Comparison of ENCODE assay signal across 8 cellular contexts in the genomic region with DNA sequence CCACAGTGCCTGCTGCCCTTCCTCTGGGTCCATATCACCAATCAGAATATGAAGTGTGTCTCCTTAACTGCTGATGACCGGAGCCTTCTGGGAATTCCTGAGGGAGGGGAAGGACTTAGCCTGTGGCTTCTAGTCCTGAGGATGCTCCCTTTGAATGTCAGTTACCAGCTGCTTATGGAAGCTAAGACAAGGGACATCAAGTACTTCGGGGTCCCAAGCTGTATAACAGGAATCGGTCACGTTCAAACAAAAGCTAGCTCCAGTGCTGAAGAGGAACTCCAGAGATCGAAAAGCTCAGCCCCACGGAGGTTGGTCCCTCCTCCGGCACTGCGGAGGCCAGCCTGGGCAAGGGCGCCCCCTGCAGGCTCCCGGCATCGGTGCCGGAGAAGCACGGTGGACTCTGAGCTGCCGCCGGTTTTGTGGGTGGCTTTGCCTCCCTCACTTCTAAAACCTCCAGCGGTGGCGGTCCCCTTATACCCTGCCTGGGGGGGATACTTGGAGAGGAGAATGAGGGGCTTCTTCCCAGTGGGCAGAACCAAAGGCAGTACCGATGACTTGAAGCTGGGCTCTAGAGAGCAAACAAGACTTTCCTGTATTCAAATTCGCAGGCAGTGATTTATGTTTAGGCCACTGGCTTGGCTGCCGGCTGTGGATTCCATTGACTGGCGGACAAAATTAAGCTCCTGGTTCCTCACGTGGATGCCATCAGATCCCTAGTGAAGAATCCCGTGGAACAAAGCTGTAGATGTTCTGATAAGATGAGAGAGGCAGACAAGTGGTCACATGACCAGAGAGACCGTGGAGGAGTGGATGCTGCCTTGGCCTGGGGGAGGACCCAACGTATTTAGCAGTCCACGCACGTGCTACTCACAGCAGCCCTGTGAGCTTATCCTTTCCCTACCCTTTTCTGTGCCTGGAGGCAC. TPM values are rescaled to one million over a fixed set of nuclear protein-coding genes. Genes with fewer than 3 reads are reported as not detected.
A peak's percentile ranks its signal among the peaks of the same experiment; 100 is the strongest.
DNase-seq lines count a peak whose midpoint lies in the region; ATAC-seq and TF ChIP-seq lines count a peak whose summit lies in the region.

No MANE protein-coding gene starts in this region.

- H3K4me1 ChIP-seq in Caco-2, result no peaks in the 10 kb centered on the region
- peaks cover 17% of the 10 kb centered on the region for H3K4me1 ChIP-seq in Karpas-422 (ENCODE audit: low read length)
- peaks cover 0 to 6% (median 0%) of the 10 kb centered on the region in 4 donors for H3K4me1 ChIP-seq in Peyer's patch

- TF ChIP-seq CTCF in Caco-2 (IDR thresholded peaks at IDR 0.05; ENCODE audit: insufficient read depth in 1 of 2, low read depth in 1 of 2, low read length in 1 of 2, severe bottlenecking in 1 of 2, unreplicated experiment in 1 of 2) (peak; percentile 89 to 91), Peyer's patch (IDR thresholded peaks at IDR 0.05) (peak; percentile 88 to 99 (median 96)), fibroblast of pulmonary artery (IDR thresholded peaks at IDR 0.05; ENCODE audit: low read length, missing control alignments) (peak; percentile 99)

- H3K27ac ChIP-seq in Karpas-422 (ENCODE audit: low read length) (0 out of 2 replicates have a peak overlapping the region, but pooled peaks have one; percentile 41), Peyer's patch (peak overlapping the region in 3 of 4 donors; percentile 44 to 58 (median 44))

- peak overlapping the region; percentile 77 for H3K9ac ChIP-seq in Karpas-422 (ENCODE audit: low read length)

- H3K9me3 Mint-ChIP-seq in Caco-2 (ENCODE audit: unreplicated experiment), result no peaks in the 10 kb centered on the region
- no peaks in the 10 kb centered on the region for H3K9me3 Mint-ChIP-seq in activated T-helper 2 cell treated with anti-CD3 and anti-CD28 coated beads, Interferon-gamma antibody, Interleukin-2, Interleukin-4, amounts not matched to agents 10 μg/mL and 5 μg/mL and 100 μg/mL, durations not matched to agents 14 hours and 24 hours and 36 hours
- no peaks in the 10 kb centered on the region for H3K9me3 Mint-ChIP-seq in natural killer cell treated with Interleukin-12 subunit alpha and Interleukin-12 subunit beta and Interleukin-15 and Interleukin-18, amount 100 ng/mL, for 72 hours
- no peaks in the 10 kb centered on the region for H3K9me3 Mint-ChIP-seq in stimulated activated naive B cell treated with anti-CD40 and anti-IgM and Interleukin-4, amounts not matched to agents 10 μg/mL and 1 μg/mL and 100 μg/mL, for 72 hours

- peak; percentile 53 to 82 for DNase-seq in Caco-2
- peak; percentile 95 for DNase-seq in Karpas-422
- peak; percentile 79 to 93 (median 90) for DNase-seq in Peyer's patch
- DNase-seq in activated T-helper 2 cell treated with anti-CD3 and anti-CD28 coated beads, Interferon-gamma antibody, Interleukin-2, Interleukin-4, amounts not matched to agents 10 μg/mL and 5 μg/mL and 100 μg/mL, durations not matched to agents 14 hours and 24 hours and 36 hours (ENCODE audit: low spot score), result peak; percentile 79
- peak; percentile 83 for DNase-seq in fibroblast of pulmonary artery (ENCODE audit: low read depth)
- peak; percentile 90 for DNase-seq in natural killer cell treated with Interleukin-12 subunit alpha and Interleukin-12 subunit beta and Interleukin-15 and Interleukin-18, amount 100 ng/mL, for 72 hours (ENCODE audit: low spot score)
- peak; percentile 81 for DNase-seq in stimulated activated naive B cell treated with anti-CD40 and anti-IgM and Interleukin-4, amounts not matched to agents 10 μg/mL and 1 μg/mL and 100 μg/mL, for 72 hours

- H3K27me3 Mint-ChIP-seq in Caco-2 (ENCODE audit: insufficient read depth, unreplicated experiment), result no peaks in the 10 kb centered on the region
- peaks cover 9% of the 10 kb centered on the region for H3K27me3 Mint-ChIP-seq in activated T-helper 2 cell treated with anti-CD3 and anti-CD28 coated beads, Interferon-gamma antibody, Interleukin-2, Interleukin-4, amounts not matched to agents 10 μg/mL and 5 μg/mL and 100 μg/mL, durations not matched to agents 14 hours and 24 hours and 36 hours (ENCODE audit: low read depth)
- peaks cover 14 to 17% of the 10 kb centered on the region in 2 donors for H3K27me3 Mint-ChIP-seq in natural killer cell treated with Interleukin-12 subunit alpha and Interleukin-12 subunit beta and Interleukin-15 and Interleukin-18, amount 100 ng/mL, for 72 hours
- H3K27me3 Mint-ChIP-seq in stimulated activated naive B cell treated with anti-CD40 and anti-IgM and Interleukin-4, amounts not matched to agents 10 μg/mL and 1 μg/mL and 100 μg/mL, for 72 hours, result peaks cover 4 to 11% of the 10 kb centered on the region in 2 donors

- no peaks in the 10 kb centered on the region for H3K79me2 ChIP-seq in Karpas-422 (ENCODE audit: low read length)

- peak; percentile 80 for ATAC-seq in GM21526 (IDR thresholded peaks at IDR 0.05; ENCODE audit: low FRiP score, unreplicated experiment)
- ATAC-seq in natural killer cell treated with Interleukin-12 subunit alpha and Interleukin-12 subunit beta and Interleukin-15 and Interleukin-18, amount 100 ng/mL, for 72 hours, result peak; percentile 98
- ATAC-seq in stimulated activated naive B cell treated with anti-CD40 and anti-IgM and Interleukin-4, amounts not matched to agents 10 μg/mL and 1 μg/mL and 100 μg/mL, for 72 hours (replicated peaks), result peak; percentile 100

- H3K36me3 Mint-ChIP-seq in Caco-2 (ENCODE audit: insufficient read depth, unreplicated experiment), result no peaks in the 10 kb centered on the region
- no peaks in the 10 kb centered on the region for H3K36me3 Mint-ChIP-seq in activated T-helper 2 cell treated with anti-CD3 and anti-CD28 coated beads, Interferon-gamma antibody, Interleukin-2, Interleukin-4, amounts not matched to agents 10 μg/mL and 5 μg/mL and 100 μg/mL, durations not matched to agents 14 hours and 24 hours and 36 hours (ENCODE audit: low read depth)
- H3K36me3 Mint-ChIP-seq in natural killer cell treated with Interleukin-12 subunit alpha and Interleukin-12 subunit beta and Interleukin-15 and Interleukin-18, amount 100 ng/mL, for 72 hours, result no peaks in the 10 kb centered on the region
- H3K36me3 Mint-ChIP-seq in stimulated activated naive B cell treated with anti-CD40 and anti-IgM and Interleukin-4, amounts not matched to agents 10 μg/mL and 1 μg/mL and 100 μg/mL, for 72 hours, result no peaks in the 10 kb centered on the region

- BruUV-seq in Caco-2 (replicated peaks; lab: Mats Ljungman, UMichigan), result no TSS peak

- H3K4me1 Mint-ChIP-seq in Caco-2 (ENCODE audit: low read depth, unreplicated experiment), result peaks cover 6% of the 10 kb centered on the region
- peaks cover 20% of the 10 kb centered on the region for H3K4me1 Mint-ChIP-seq in activated T-helper 2 cell treated with anti-CD3 and anti-CD28 coated beads, Interferon-gamma antibody, Interleukin-2, Interleukin-4, amounts not matched to agents 10 μg/mL and 5 μg/mL and 100 μg/mL, durations not matched to agents 14 hours and 24 hours and 36 hours (ENCODE audit: low read depth)
- peaks cover 17% of the 10 kb centered on the region in 2 donors for H3K4me1 Mint-ChIP-seq in natural killer cell treated with Interleukin-12 subunit alpha and Interleukin-12 subunit beta and Interleukin-15 and Interleukin-18, amount 100 ng/mL, for 72 hours (ENCODE audit: low read depth in 2 of 2)
- H3K4me1 Mint-ChIP-seq in stimulated activated naive B cell treated with anti-CD40 and anti-IgM and Interleukin-4, amounts not matched to agents 10 μg/mL and 1 μg/mL and 100 μg/mL, for 72 hours, result peaks cover 7 to 13% of the 10 kb centered on the region in 2 donors

- CTCF ChIA-PET in Caco-2 (lab: Charles Lee), result interaction anchor here (0.5 to 1.7 kb wide), 24 partner anchors 8 to 822 kb away, joined by 3 to 25 read pairs (median 4); partner anchors contain the start of genes UBR2 and ZNF318

- POLR2A ChIA-PET in Caco-2 (lab: Charles Lee), result no interaction called here

- no peaks in the 10 kb centered on the region for H4K20me1 ChIP-seq in Karpas-422 (ENCODE audit: insufficient read depth, low read depth, low read length)

- no peak for TF ChIP-seq POLR2A in Peyer's patch (IDR thresholded peaks at IDR 0.05)

- H3K4me3 Mint-ChIP-seq in Caco-2 (ENCODE audit: unreplicated experiment), result peak overlapping the region; percentile 69
- H3K4me3 Mint-ChIP-seq in activated T-helper 2 cell treated with anti-CD3 and anti-CD28 coated beads, Interferon-gamma antibody, Interleukin-2, Interleukin-4, amounts not matched to agents 10 μg/mL and 5 μg/mL and 100 μg/mL, durations not matched to agents 14 hours and 24 hours and 36 hours (ENCODE audit: low read depth), result peak overlapping the region; percentile 60
- H3K4me3 Mint-ChIP-seq in natural killer cell treated with Interleukin-12 subunit alpha and Interleukin-12 subunit beta and Interleukin-15 and Interleukin-18, amount 100 ng/mL, for 72 hours, result peak overlapping the region; percentile 63
- peak overlapping the region; percentile 69 to 74 for H3K4me3 Mint-ChIP-seq in stimulated activated naive B cell treated with anti-CD40 and anti-IgM and Interleukin-4, amounts not matched to agents 10 μg/mL and 1 μg/mL and 100 μg/mL, for 72 hours

- H3K9me2 ChIP-seq in Karpas-422 (replicated peaks; ENCODE audit: insufficient read depth, low read length), result no peaks in the 10 kb centered on the region

- H3K4me2 ChIP-seq in Karpas-422 (ENCODE audit: low read depth, low read length, poor library complexity, severe bottlenecking), result peak overlapping the region; percentile 95

- intact Hi-C loops in Caco-2 (cut with micrococcal nuclease; ENCODE audit: unreplicated experiment), result no loop called here
- intact Hi-C loops in activated T-helper 2 cell treated with anti-CD3 and anti-CD28 coated beads, Interferon-gamma antibody, Interleukin-2, Interleukin-4, amounts not matched to agents 10 μg/mL and 5 μg/mL and 100 μg/mL, durations not matched to agents 14 hours and 24 hours and 36 hours (cut with micrococcal nuclease), result loop anchor here (1.0 to 5.0 kb wide), 5 partner anchors 95 to 331 kb away; partner anchors contain the start of genes MRPS10 and TRERF1

- H3K36me3 ChIP-seq in Caco-2 (ENCODE audit: control insufficient read depth, insufficient read depth, low read length) (no peaks in the 10 kb centered on the region), Karpas-422 (ENCODE audit: insufficient read depth, low read length) (no peaks in the 10 kb centered on the region), Peyer's patch (no peaks in the 10 kb centered on the region)

- H3K9me3 ChIP-seq in Caco-2 (no peaks in the 10 kb centered on the region), Karpas-422 (ENCODE audit: low read length) (no peaks in the 10 kb centered on the region), Peyer's patch (no peaks in the 10 kb centered on the region)

- peak overlapping the region; percentile 100 for H2AFZ ChIP-seq in Karpas-422 (ENCODE audit: low read length)

- peak overlapping the region; percentile 26 for H3K4me3 ChIP-seq in Caco-2 (ENCODE audit: low read depth, low read length)
- H3K4me3 ChIP-seq in Karpas-422 (ENCODE audit: low read length), result peak overlapping the region; percentile 76
- peak overlapping the region; percentile 16 to 53 (median 40) for H3K4me3 ChIP-seq in Peyer's patch
- peak overlapping the region; percentile 68 for H3K4me3 ChIP-seq in fibroblast of pulmonary artery (replicated peaks; ENCODE audit: low read depth, low read length)

- H3K27me3 ChIP-seq in Caco-2 (replicated peaks; ENCODE audit: control insufficient read depth, insufficient read depth, low read length), result no peaks in the 10 kb centered on the region
- H3K27me3 ChIP-seq in Karpas-422 (ENCODE audit: low read length), result no peaks in the 10 kb centered on the region
- H3K27me3 ChIP-seq in Peyer's patch, result no peaks in the 10 kb centered on the region

- peak overlapping the region; percentile 56 for H3K27ac Mint-ChIP-seq in Caco-2 (ENCODE audit: unreplicated experiment)
- H3K27ac Mint-ChIP-seq in activated T-helper 2 cell treated with anti-CD3 and anti-CD28 coated beads, Interferon-gamma antibody, Interleukin-2, Interleukin-4, amounts not matched to agents 10 μg/mL and 5 μg/mL and 100 μg/mL, durations not matched to agents 14 hours and 24 hours and 36 hours, result no peak overlapping the region
- peak overlapping the region; percentile 62 to 84 for H3K27ac Mint-ChIP-seq in natural killer cell treated with Interleukin-12 subunit alpha and Interleukin-12 subunit beta and Interleukin-15 and Interleukin-18, amount 100 ng/mL, for 72 hours
- H3K27ac Mint-ChIP-seq in stimulated activated naive B cell treated with anti-CD40 and anti-IgM and Interleukin-4, amounts not matched to agents 10 μg/mL and 1 μg/mL and 100 μg/mL, for 72 hours, result peak overlapping the region; percentile 81

RNA-seq across cellular contexts. Expression of gene UBR2, which starts 16.2 kb away (rescaled TPM):
- total RNA-seq in Caco-2 (2022) (21.7 TPM in 2 replicates), Peyer's patch (10 to 100 TPM; 36.4 to 51.2 (median 41.1) TPM)
- total RNA-seq in Karpas-422 (2014; rRNA removed; shearing (Covaris generic); ENCODE audit: low replicate concordance), result 22.6 and 28.4 TPM in 2 replicates
- total RNA-seq in activated T-helper 2 cell treated with anti-CD3 and anti-CD28 coated beads, Interferon-gamma antibody, Interleukin-2, Interleukin-4, amounts not matched to agents 10 μg/mL and 5 μg/mL and 100 μg/mL, durations not matched to agents 14 hours and 24 hours and 36 hours, result 28.6 and 29.6 TPM in 2 replicates
- 10 to 100 TPM; 31.9 to 34.2 TPM for total RNA-seq in natural killer cell treated with Interleukin-12 subunit alpha and Interleukin-12 subunit beta and Interleukin-15 and Interleukin-18, amount 100 ng/mL, for 72 hours

Comparison
In these comparisons a context has a peak if more than half of its experiments do, and no peak if none do; other contexts are left out.
1. Peak in every context shown above with its lines: DNase-seq, ATAC-seq, H3K4me3 ChIP-seq and H3K27ac ChIP-seq.
2. H3K4me3 ChIP-seq: peak in every context shown above with its lines; median percentile 76 in Karpas-422; 68 in fibroblast of pulmonary artery; 40 in Peyer's patch; 26 in Caco-2.